In genomic region chr5:2750758-2751464, GRCh38 we compare ENCODE assay signal across 10 cellular contexts.
A peak's percentile ranks its signal among the peaks of the same experiment; 100 is the strongest.
DNase-seq lines count a peak whose midpoint lies in the region; TF ChIP-seq lines count a peak whose summit lies in the region.
"Had no signal": no experiment of that assay in that cellular context is flagged by ENCODE, and none has a peak within 500 bp of the region (broad histone marks: within the 10 kb centered on the region; RNA-seq: fewer than 3 reads in every experiment).

No MANE protein-coding gene starts in this region.

- peaks cover 0 to 55% (median 44%) of the 10 kb centered on the region in 5 donors for H3K4me1 ChIP-seq in subcutaneous abdominal adipose tissue (ENCODE audit: control insufficient read depth in 5 of 5, insufficient read depth in 5 of 5, low read length in 5 of 5)

- no peaks in the 10 kb centered on the region for H3K9me3 ChIP-seq in subcutaneous abdominal adipose tissue (ENCODE audit: control insufficient read depth in 5 of 5, low read length in 5 of 5)
- H3K9me3 ChIP-seq: right lobe of liver had no signal

- H3K36me3 ChIP-seq in brain microvascular endothelial cell (replicated peaks) (no peaks in the 10 kb centered on the region), subcutaneous abdominal adipose tissue (ENCODE audit: control insufficient read depth in 5 of 5, insufficient read depth in 5 of 5, low read length in 5 of 5) (peaks cover 0 to 4% (median 0%) of the 10 kb centered on the region in 5 donors)
- H3K36me3 ChIP-seq: right lobe of liver had no signal

- H3K27me3 ChIP-seq in brain microvascular endothelial cell (replicated peaks) (peaks cover 59% of the 10 kb centered on the region), subcutaneous abdominal adipose tissue (ENCODE audit: control insufficient read depth in 5 of 5, insufficient read depth in 4 of 5, low read length in 5 of 5) (peaks cover 0 to 33% (median 16%) of the 10 kb centered on the region in 5 donors)

- in situ Hi-C loops in brain microvascular endothelial cell (cut with HindIII; ENCODE audit: low pct_ligation_motif_present, low sequenced_read_pairs) = no loop called here

- H3K9ac ChIP-seq in subcutaneous abdominal adipose tissue (ENCODE audit: low read length in 5 of 5) = peak overlapping the region in 3 of 5 donors; percentile 30 to 71 (median 46)

- DNase-seq in LNCaP clone FGC (ENCODE audit: low read depth) (no peak), brain microvascular endothelial cell (no peak), iris pigment epithelial cell (ENCODE audit: low read depth) (peak; percentile 5), SHP77 treated with DMSO at 0.1 percent for 48 hours (lab: John Stamatoyannopoulos, UW) (no peak), Kasumi-1 (lab: John Stamatoyannopoulos, UW) (no peak), NK-92 (lab: John Stamatoyannopoulos, UW; ENCODE audit: unreplicated experiment) (no peak)
- DNase-seq: activated CD8-positive, alpha-beta memory T cell treated with anti-CD3 and anti-CD28 coated beads, Interleukin-2, amount 50 U/mL, for 4 hours; stimulated activated naive CD4-positive, alpha-beta T cell had no signal

- no peak overlapping the region for H3K27ac ChIP-seq in brain microvascular endothelial cell
- no peak overlapping the region for H3K27ac ChIP-seq in subcutaneous abdominal adipose tissue (ENCODE audit: low read depth, low read length)
- H3K27ac ChIP-seq: right lobe of liver had no signal

- TF ChIP-seq CTCF in LNCaP clone FGC (IDR thresholded peaks at IDR 0.05; ENCODE audit: control insufficient read depth, extremely low read depth, insufficient read depth) (no peak), brain microvascular endothelial cell (IDR thresholded peaks at IDR 0.05; ENCODE audit: low read depth, low read length, missing control alignments) (no peak)

- H3K4me3 ChIP-seq in LNCaP clone FGC (ENCODE audit: low read depth, low read length) (peak overlapping the region; percentile 51), brain microvascular endothelial cell (ENCODE audit: low read depth, low read length) (peak overlapping the region; percentile 34), subcutaneous abdominal adipose tissue (ENCODE audit: low read depth in 1 of 5, low read length in 5 of 5) (peak overlapping the region in 4 of 5 donors; percentile 59 to 73 (median 64))
